Comparison of ENCODE assay signal across 10 cellular contexts in genomic region chr12:117850048-117850447, GRCh38.
DNase-seq lines count a peak whose midpoint lies in the region; ATAC-seq and TF ChIP-seq lines count a peak whose summit lies in the region.
"Had no signal": no experiment of that assay in that cellular context is flagged by ENCODE, and none has a peak within 500 bp of the region (broad histone marks: within the 10 kb centered on the region; RNA-seq: fewer than 3 reads in every experiment).

No MANE protein-coding gene starts in this region.

- no peak overlapping the region for H3K9ac ChIP-seq in OCI-LY1 (ENCODE audit: low read length)
- H3K9ac ChIP-seq in neuronal stem cell (ENCODE audit: low read depth, low read length, poor library complexity): no peak overlapping the region

- H3K4me3 Mint-ChIP-seq in GM23338 (no peak overlapping the region), endothelial cell (ENCODE audit: unreplicated experiment) (no peak overlapping the region)
- H3K4me3 Mint-ChIP-seq: activated B cell treated with CpG ODN at 0.5 μM for 24 hours had no signal

- H3K27me3 ChIP-seq in GM23338 (ENCODE audit: insufficient read depth) (no peaks in the 10 kb centered on the region), OCI-LY1 (ENCODE audit: insufficient read depth, low read length) (no peaks in the 10 kb centered on the region), neuronal stem cell (ENCODE audit: control insufficient read depth in 3 of 3, insufficient read depth in 3 of 3, low read depth in 1 of 3, low read length in 3 of 3) (peaks cover 0 to 6% (median 0%) of the 10 kb centered on the region in 3 experiments)

- H3K14ac ChIP-seq in neuronal stem cell (ENCODE audit: low read length): no peak overlapping the region

- H2AFZ ChIP-seq in GM23338 (no peak overlapping the region), OCI-LY1 (ENCODE audit: low read length) (no peak overlapping the region), neuronal stem cell (ENCODE audit: low read length) (no peak overlapping the region)

- H3K23ac ChIP-seq in neuronal stem cell (ENCODE audit: low read depth, low read length, poor library complexity): no peak overlapping the region

- H2BK120ac ChIP-seq in neuronal stem cell (ENCODE audit: low read depth, low read length): no peak overlapping the region

- no peak overlapping the region for H4K91ac ChIP-seq in neuronal stem cell (ENCODE audit: low read depth, low read length, poor library complexity)

- H2BK5ac ChIP-seq in neuronal stem cell (ENCODE audit: low read length): no peak overlapping the region

- H2AK5ac ChIP-seq in neuronal stem cell (ENCODE audit: low read depth, low read length): no peak overlapping the region

- no peak overlapping the region for H2BK15ac ChIP-seq in neuronal stem cell (ENCODE audit: low read length)

- H3K4me3 ChIP-seq in GM23338 (no peak overlapping the region), OCI-LY1 (ENCODE audit: low read depth, low read length, poor library complexity, severe bottlenecking) (no peak overlapping the region), neuronal stem cell (ENCODE audit: low read length in 2 of 2) (no peak overlapping the region)

- no peak overlapping the region for H3K27ac Mint-ChIP-seq in GM23338
- H3K27ac Mint-ChIP-seq in endothelial cell (ENCODE audit: unreplicated experiment): no peak overlapping the region
- H3K27ac Mint-ChIP-seq: activated B cell treated with CpG ODN at 0.5 μM for 24 hours had no signal

- peak; percentile 83 to 92 for TF ChIP-seq CTCF in GM23338 (conservative IDR thresholded peaks at IDR 0.05; ENCODE audit: low read depth in 2 of 2)
- TF ChIP-seq CTCF in OCI-LY1 (IDR thresholded peaks at IDR 0.05; ENCODE audit: low read length): peak; percentile 85
- TF ChIP-seq CTCF in endothelial cell (IDR thresholded peaks at IDR 0.05; ENCODE audit: unreplicated experiment): peak; percentile 98

- H3K36me3 ChIP-seq in GM23338 (ENCODE audit: insufficient read depth): no peaks in the 10 kb centered on the region
- no peaks in the 10 kb centered on the region for H3K36me3 ChIP-seq in OCI-LY1 (ENCODE audit: insufficient read depth, low read length)
- H3K36me3 ChIP-seq in neuronal stem cell (replicated peaks in 1 of 2; ENCODE audit: control insufficient read depth in 2 of 2, insufficient read depth in 2 of 2, low read length in 2 of 2): no peaks in the 10 kb centered on the region

- H3K36me3 Mint-ChIP-seq in GM23338 (ENCODE audit: low read depth) (peaks cover 4% of the 10 kb centered on the region; the same call in 2 of the 3 replicates), endothelial cell (ENCODE audit: low read depth, unreplicated experiment) (no peaks in the 10 kb centered on the region)

- H3K9me3 Mint-ChIP-seq in GM23338 (peaks cover 5% of the 10 kb centered on the region; the same call in 1 of the 3 replicates), endothelial cell (ENCODE audit: unreplicated experiment) (no peaks in the 10 kb centered on the region)

- H3K9me3 ChIP-seq in OCI-LY1 (ENCODE audit: low read length): peaks cover 6% of the 10 kb centered on the region; the same call in 1 of the 2 replicates
- no peaks in the 10 kb centered on the region for H3K9me3 ChIP-seq in neuronal stem cell (replicated peaks in 1 of 2; ENCODE audit: control insufficient read depth in 2 of 2, insufficient read depth in 1 of 2, low read depth in 1 of 2, low read length in 2 of 2)

- H3F3A ChIP-seq in GM23338 (replicated peaks; ENCODE audit: low read depth) (no peaks in the 10 kb centered on the region), OCI-LY1 (ENCODE audit: insufficient read depth, low read length) (no peaks in the 10 kb centered on the region)

- no peaks in the 10 kb centered on the region for H3K79me1 ChIP-seq in neuronal stem cell (ENCODE audit: low read depth, low read length)

- H2BK12ac ChIP-seq in neuronal stem cell (ENCODE audit: low read length): no peak overlapping the region

- H3K4me2 ChIP-seq in GM23338 (no peak overlapping the region), OCI-LY1 (ENCODE audit: low read length) (no peak overlapping the region), neuronal stem cell (ENCODE audit: insufficient read depth, low read length, poor library complexity, severe bottlenecking) (no peak overlapping the region)

- WGBS in neuronal stem cell (ENCODE audit: extremely low coverage in 2 of 2, insufficient read length in 2 of 2, insufficient replicate concordance in 1 of 2), 2 donors: no CpG with 5 or more reads among the region's 2 CpGs

- no peak overlapping the region for H4K8ac ChIP-seq in neuronal stem cell (ENCODE audit: low read depth, low read length)

- DNase-seq in DMS114 treated with DMSO at 0.1 percent for 48 hours (lab: John Stamatoyannopoulos, UW; ENCODE audit: unreplicated experiment) (peak; percentile 62), GM23338 (ENCODE audit: low spot score) (peak; percentile 85), endothelial cell (ENCODE audit: low spot score) (peak; percentile 47), neuronal stem cell (ENCODE audit: low spot score) (peak; percentile 77), T-helper 1 cell (no peak), GF-D8 (lab: John Stamatoyannopoulos, UW) (no peak)
- DNase-seq: activated B cell treated with CpG ODN at 0.5 μM for 24 hours, right cardiac atrium had no signal

- H3K27ac ChIP-seq in GM23338 (ENCODE audit: low read depth): no peak overlapping the region
- no peak overlapping the region for H3K27ac ChIP-seq in OCI-LY1 (ENCODE audit: low read depth, low read length, poor library complexity, severe bottlenecking)
- H3K27ac ChIP-seq in neuronal stem cell (replicated peaks; ENCODE audit: low read length): no peak overlapping the region

- H4K20me1 ChIP-seq in GM23338 (replicated peaks; ENCODE audit: insufficient read depth) (no peaks in the 10 kb centered on the region), OCI-LY1 (ENCODE audit: insufficient read depth, low read length) (no peaks in the 10 kb centered on the region)

- no peaks in the 10 kb centered on the region for H3K9me2 ChIP-seq in GM23338 (ENCODE audit: insufficient read depth)
- no peaks in the 10 kb centered on the region for H3K9me2 ChIP-seq in OCI-LY1 (ENCODE audit: low read depth, low read length)

- no peak overlapping the region for H3K4ac ChIP-seq in neuronal stem cell (ENCODE audit: low read length)

- H3K27me3 Mint-ChIP-seq in GM23338 (ENCODE audit: insufficient read depth, low read depth, poor library complexity): peaks cover 13% of the 10 kb centered on the region
- peaks cover 1% of the 10 kb centered on the region for H3K27me3 Mint-ChIP-seq in endothelial cell (ENCODE audit: unreplicated experiment)

- H3K18ac ChIP-seq in neuronal stem cell (ENCODE audit: low read length): no peak overlapping the region

- ATAC-seq in GM23338 (peak; percentile 88), GM21381 (IDR thresholded peaks at IDR 0.05; ENCODE audit: unreplicated experiment) (no peak)

- H3K79me2 ChIP-seq in GM23338 (replicated peaks; ENCODE audit: insufficient read depth): no peaks in the 10 kb centered on the region
- H3K79me2 ChIP-seq in OCI-LY1 (ENCODE audit: insufficient read depth, low read length): no peaks in the 10 kb centered on the region

- H3K4me1 Mint-ChIP-seq in GM23338 (peaks cover 16% of the 10 kb centered on the region; the same call in 2 of the 3 replicates), endothelial cell (ENCODE audit: unreplicated experiment) (peaks cover 8% of the 10 kb centered on the region)
- H3K4me1 Mint-ChIP-seq: activated B cell treated with CpG ODN at 0.5 μM for 24 hours had no signal

- peaks cover 8% of the 10 kb centered on the region; the same call in 1 of the 2 replicates for H3K4me1 ChIP-seq in GM23338 (ENCODE audit: insufficient read depth)
- no peaks in the 10 kb centered on the region for H3K4me1 ChIP-seq in OCI-LY1 (ENCODE audit: insufficient read depth, low read length, severe bottlenecking)
- peaks cover 0 to 4% of the 10 kb centered on the region in 2 donors for H3K4me1 ChIP-seq in neuronal stem cell (ENCODE audit: control insufficient read depth in 2 of 2, insufficient read depth in 1 of 2, low read depth in 1 of 2, low read length in 2 of 2)

TF ChIP-seq in GM23338, 12 proteins besides CTCF, POLR2A, EP300 and RAD21 (continues in another document):
- TF ChIP-seq STAT1 (IDR thresholded peaks at IDR 0.05; ENCODE audit: unreplicated experiment) (no peak), NANOG (IDR thresholded peaks at IDR 0.05; ENCODE audit: borderline replicate concordance) (no peak), ZNF114 (CRISPR knock-in tag; IDR thresholded peaks at IDR 0.05) (no peak), EZH2 (IDR thresholded peaks at IDR 0.05; ENCODE audit: low read depth, unreplicated experiment) (no peak), POLR2AphosphoS5 (IDR thresholded peaks at IDR 0.05; ENCODE audit: low read depth) (no peak), EZH2phosphoT487 (IDR thresholded peaks at IDR 0.05; ENCODE audit: unreplicated experiment) (no peak), JUNB (IDR thresholded peaks at IDR 0.05; ENCODE audit: unreplicated experiment) (no peak), ETS1 (IDR thresholded peaks at IDR 0.05) (no peak)

Comparison
In these comparisons a context has a peak if more than half of its experiments do, and no peak if none do; other contexts are left out.
1. DNase-seq: peak in DMS114 treated with DMSO at 0.1 percent for 48 hours (single experiment), GM23338 (single experiment), endothelial cell (single experiment) and neuronal stem cell (single experiment); none in T-helper 1 cell (0 of 5) and GF-D8 (single experiment).
2. Peak in every context shown above with its lines, with median percentiles within 50 percentile points of each other: CTCF ChIP-seq.